In the genomic region with DNA sequence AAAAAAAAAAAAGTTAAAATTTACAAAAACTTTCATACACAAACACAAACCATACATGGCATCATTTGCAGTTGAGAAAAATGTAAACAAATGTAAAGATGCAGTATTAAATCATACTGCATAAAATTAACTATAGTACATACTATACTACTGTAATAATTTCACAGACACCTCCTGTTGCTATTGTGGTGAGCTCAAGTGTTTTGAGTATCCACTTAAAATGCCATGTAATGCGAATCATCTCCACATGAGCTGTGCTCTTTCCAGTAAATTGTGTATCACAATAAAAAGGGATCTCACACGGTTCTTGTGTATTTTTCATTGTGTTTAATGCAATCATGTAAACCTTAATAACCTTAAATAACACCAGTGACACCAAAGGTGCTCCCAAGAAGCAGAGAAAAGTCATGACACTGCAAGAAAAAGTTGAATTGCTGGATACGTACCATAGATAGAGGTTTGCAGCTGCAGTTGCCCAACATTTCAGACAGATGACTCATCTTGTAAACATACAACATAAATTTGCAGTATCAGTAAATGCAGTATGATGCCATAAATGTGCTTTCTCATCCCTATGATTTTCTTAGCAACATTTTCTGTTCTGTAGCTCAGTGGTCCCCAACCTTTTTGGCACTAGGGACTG, we compare ENCODE assay signal across 10 cellular contexts.
DNase-seq lines count a peak whose midpoint lies in the region; ATAC-seq and TF ChIP-seq lines count a peak whose summit lies in the region.
"Had no signal": no experiment of that assay in that cellular context is flagged by ENCODE, and none has a peak within 500 bp of the region (broad histone marks: within the 10 kb centered on the region; RNA-seq: fewer than 3 reads in every experiment).

No MANE protein-coding gene starts in this region.

- no peak overlapping the region for H3K27ac Mint-ChIP-seq in nephron progenitor cell
- H3K27ac Mint-ChIP-seq: activated naive CD4-positive, alpha-beta T cell treated with anti-CD3 and anti-CD28 coated beads, Interleukin-2, amount 50 U/mL, for 72 hours had no signal

- no peaks in the 10 kb centered on the region for H3K4me1 Mint-ChIP-seq in nephron progenitor cell

- TF ChIP-seq CTCF in nephron progenitor cell (IDR thresholded peaks at IDR 0.05), result no peak

- DNase-seq in ELR (ENCODE audit: low read depth), result peak; percentile 69
- peak; percentile 3 to 17 for DNase-seq in NCI-H187 (lab: John Stamatoyannopoulos, UW)
- peak; percentile 39 for DNase-seq in brain pericyte (ENCODE audit: low read depth, low spot score)
- DNase-seq in non-pigmented ciliary epithelial cell (ENCODE audit: low read depth), result peak; percentile 41
- DNase-seq in cerebellum (ENCODE audit: low spot score), result no peak
- DNase-seq in stimulated activated CD4-positive, alpha-beta T cell treated with anti-CD3 and anti-CD28 coated beads, Interleukin-4, amount 100 ng/mL, for 1 hour, result no peak
- DNase-seq in nephron progenitor cell, result no peak

- H3K27me3 Mint-ChIP-seq in nephron progenitor cell (ENCODE audit: low read depth, poor library complexity), result peaks cover 3% of the 10 kb centered on the region

- peaks cover 44% of the 10 kb centered on the region for H3K9me3 Mint-ChIP-seq in nephron progenitor cell

- no peaks in the 10 kb centered on the region for H3K36me3 Mint-ChIP-seq in nephron progenitor cell (ENCODE audit: low read depth)

- ATAC-seq in HG03039 (IDR thresholded peaks at IDR 0.05; ENCODE audit: unreplicated experiment), result no peak
- ATAC-seq: activated naive CD4-positive, alpha-beta T cell treated with anti-CD3 and anti-CD28 coated beads, Interleukin-2, amount 50 U/mL, for 72 hours; Panc1 had no signal

- no peak overlapping the region for H3K4me3 Mint-ChIP-seq in nephron progenitor cell

Comparison
In these comparisons a context has a peak if more than half of its experiments do, and no peak if none do; other contexts are left out.
1. DNase-seq: peak in ELR (single experiment), NCI-H187 (2 of 2), brain pericyte (single experiment) and non-pigmented ciliary epithelial cell (single experiment); none in cerebellum (single experiment), stimulated activated CD4-positive, alpha-beta T cell treated with anti-CD3 and anti-CD28 coated beads, Interleukin-4, amount 100 ng/mL, for 1 hour (single experiment) and nephron progenitor cell (single experiment).